Comparison of ENCODE assay signal across 11 cellular contexts in the genomic region with DNA sequence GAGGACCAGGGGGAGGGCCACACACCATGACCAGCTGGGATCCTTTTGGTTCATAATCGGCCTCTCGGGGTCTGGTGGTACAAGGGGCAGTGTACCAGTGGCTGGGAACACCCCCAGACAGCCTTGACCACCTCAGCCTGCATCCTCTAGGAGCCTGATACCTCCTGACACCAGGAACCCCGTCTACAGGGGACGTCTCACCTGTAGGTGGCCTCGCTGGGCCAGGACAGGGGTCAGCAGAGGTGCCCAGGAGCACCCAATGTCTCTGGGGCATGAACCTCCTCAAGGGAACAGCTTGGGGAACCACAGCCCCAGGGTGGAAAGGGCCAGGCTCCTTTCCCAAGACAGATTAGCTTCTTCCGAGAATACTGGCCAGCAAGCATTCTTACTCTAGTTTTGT. TPM values are rescaled to one million over a fixed set of nuclear protein-coding genes. Genes with fewer than 3 reads are reported as not detected.
A peak's percentile ranks its signal among the peaks of the same experiment; 100 is the strongest.
DNase-seq lines count a peak whose midpoint lies in the region; ATAC-seq and TF ChIP-seq lines count a peak whose summit lies in the region.
"Had no signal": no experiment of that assay in that cellular context is flagged by ENCODE, and none has a peak within 500 bp of the region (broad histone marks: within the 10 kb centered on the region; RNA-seq: fewer than 3 reads in every experiment).

No MANE protein-coding gene starts in this region.

- H3K4me1 ChIP-seq in mammary epithelial cell (ENCODE audit: insufficient read depth, low read length) (peaks cover 22% of the 10 kb centered on the region), psoas muscle (peaks cover 7% of the 10 kb centered on the region), suprapubic skin (peaks cover 50% of the 10 kb centered on the region), esophagus squamous epithelium (peaks cover 26 to 60% (median 29%) of the 10 kb centered on the region in 3 donors)

- no TSS peak for BruUV-seq in mammary epithelial cell (replicated peaks; lab: Mats Ljungman, UMichigan)

- DNase-seq in activated CD4-positive, alpha-beta memory T cell treated with anti-CD3 and anti-CD28 coated beads for 36 hours: peak; percentile 52
- DNase-seq in activated CD4-positive, alpha-beta memory T cell treated with anti-CD3 and anti-CD28 coated beads, Interleukin-2, amount 10 ng/mL, durations not matched to agents 7 days and 5 days: no peak
- DNase-seq in MG63 (peak; percentile 34), mammary epithelial cell (no peak), psoas muscle (no peak), suprapubic skin (ENCODE audit: low spot score in 2 of 2) (no peak), esophagus squamous epithelium (lab: John Stamatoyannopoulos, UW) (no peak)
- DNase-seq: colonic mucosa, hippocampal formation, KBM-7 had no signal

- 54% methylated on average over 6 of the region's 6 CpGs for WGBS in mammary epithelial cell (ENCODE audit: low coverage, missing lambda C conversion rate)
- 65 to 67% (median 65%) methylated on average over 6 of the region's 6 CpGs for WGBS in psoas muscle, 3 donors
- 46% methylated on average over 4 of the region's 6 CpGs for WGBS in suprapubic skin
- 24 to 40% methylated on average over 1 to 2 of the region's 6 CpGs for WGBS in esophagus squamous epithelium, 2 donors

- H3K4me3 Mint-ChIP-seq in activated CD4-positive, alpha-beta memory T cell treated with anti-CD3 and anti-CD28 coated beads for 36 hours: no peak overlapping the region
- no peak overlapping the region for H3K4me3 Mint-ChIP-seq in activated CD4-positive, alpha-beta memory T cell treated with anti-CD3 and anti-CD28 coated beads, Interleukin-2, amount 10 ng/mL, durations not matched to agents 7 days and 5 days

- ATAC-seq in psoas muscle (no peak), GM18517 (IDR thresholded peaks at IDR 0.05; ENCODE audit: unreplicated experiment) (no peak)

- H3K27me3 ChIP-seq in MG63: no peaks in the 10 kb centered on the region
- peaks cover 16% of the 10 kb centered on the region for H3K27me3 ChIP-seq in mammary epithelial cell (ENCODE audit: insufficient read depth, low read length)
- peaks cover 0 to 14% (median 7%) of the 10 kb centered on the region in 3 donors for H3K27me3 ChIP-seq in psoas muscle (ENCODE audit: insufficient read depth in 3 of 3, low read length in 2 of 3)
- no peaks in the 10 kb centered on the region for H3K27me3 ChIP-seq in suprapubic skin
- H3K27me3 ChIP-seq in esophagus squamous epithelium: peaks cover 0 to 48% (median 0%) of the 10 kb centered on the region in 4 donors

- H3K4me3 ChIP-seq in MG63: no peak overlapping the region
- no peak overlapping the region for H3K4me3 ChIP-seq in mammary epithelial cell (replicated peaks in 1 of 3; ENCODE audit: insufficient read depth in 1 of 3, low read depth in 2 of 3, low read length in 3 of 3)
- H3K4me3 ChIP-seq in psoas muscle: no peak overlapping the region
- H3K4me3 ChIP-seq in suprapubic skin: no peak overlapping the region
- H3K4me3 ChIP-seq in esophagus squamous epithelium: no peak overlapping the region
- H3K4me3 ChIP-seq: colonic mucosa had no signal

- no peaks in the 10 kb centered on the region for H3K79me2 ChIP-seq in mammary epithelial cell (ENCODE audit: insufficient read depth, low read length)

- no peak overlapping the region for H3K4me2 ChIP-seq in mammary epithelial cell (ENCODE audit: insufficient read depth, low read depth, low read length)

- H3K36me3 Mint-ChIP-seq in activated CD4-positive, alpha-beta memory T cell treated with anti-CD3 and anti-CD28 coated beads for 36 hours: peaks cover 5% of the 10 kb centered on the region
- peaks cover 4% of the 10 kb centered on the region for H3K36me3 Mint-ChIP-seq in activated CD4-positive, alpha-beta memory T cell treated with anti-CD3 and anti-CD28 coated beads, Interleukin-2, amount 10 ng/mL, durations not matched to agents 7 days and 5 days (ENCODE audit: low read depth)

- in situ Hi-C loops in mammary epithelial cell (cut with MboI; ENCODE audit: low sequenced_read_pairs in 2 of 2): no loop called here

- peaks cover 9% of the 10 kb centered on the region for H3K36me3 ChIP-seq in MG63
- no peaks in the 10 kb centered on the region for H3K36me3 ChIP-seq in mammary epithelial cell (ENCODE audit: insufficient read depth, low read length)
- no peaks in the 10 kb centered on the region for H3K36me3 ChIP-seq in psoas muscle (ENCODE audit: insufficient read depth in 1 of 2, low read depth in 1 of 2)
- H3K36me3 ChIP-seq in suprapubic skin: no peaks in the 10 kb centered on the region
- H3K36me3 ChIP-seq in esophagus squamous epithelium: peaks cover 0 to 2% (median 0%) of the 10 kb centered on the region in 3 donors
- H3K36me3 ChIP-seq: colonic mucosa had no signal

- no peak overlapping the region for H3K9ac ChIP-seq in mammary epithelial cell (ENCODE audit: insufficient read depth, low read length)

- H3K4me1 Mint-ChIP-seq in activated CD4-positive, alpha-beta memory T cell treated with anti-CD3 and anti-CD28 coated beads for 36 hours (ENCODE audit: low read depth): peaks cover 7% of the 10 kb centered on the region
- peaks cover 9% of the 10 kb centered on the region for H3K4me1 Mint-ChIP-seq in activated CD4-positive, alpha-beta memory T cell treated with anti-CD3 and anti-CD28 coated beads, Interleukin-2, amount 10 ng/mL, durations not matched to agents 7 days and 5 days

- no peaks in the 10 kb centered on the region for H3K9me3 Mint-ChIP-seq in activated CD4-positive, alpha-beta memory T cell treated with anti-CD3 and anti-CD28 coated beads for 36 hours
- H3K9me3 Mint-ChIP-seq in activated CD4-positive, alpha-beta memory T cell treated with anti-CD3 and anti-CD28 coated beads, Interleukin-2, amount 10 ng/mL, durations not matched to agents 7 days and 5 days: no peaks in the 10 kb centered on the region

- H3K27ac ChIP-seq in mammary epithelial cell (ENCODE audit: insufficient read depth, low read depth, low read length) (no peak overlapping the region), psoas muscle (no peak overlapping the region), suprapubic skin (no peak overlapping the region), esophagus squamous epithelium (no peak overlapping the region)
- H3K27ac ChIP-seq: colonic mucosa had no signal

- H3K27ac Mint-ChIP-seq in activated CD4-positive, alpha-beta memory T cell treated with anti-CD3 and anti-CD28 coated beads for 36 hours: no peak overlapping the region
- no peak overlapping the region for H3K27ac Mint-ChIP-seq in activated CD4-positive, alpha-beta memory T cell treated with anti-CD3 and anti-CD28 coated beads, Interleukin-2, amount 10 ng/mL, durations not matched to agents 7 days and 5 days

- TF ChIP-seq POLR2A in suprapubic skin (IDR thresholded peaks at IDR 0.05) (no peak), esophagus squamous epithelium (IDR thresholded peaks at IDR 0.05) (no peak)

- H3K9me3 ChIP-seq in MG63 (no peaks in the 10 kb centered on the region), mammary epithelial cell (replicated peaks; ENCODE audit: insufficient read depth, low read length) (no peaks in the 10 kb centered on the region), psoas muscle (no peaks in the 10 kb centered on the region), suprapubic skin (no peaks in the 10 kb centered on the region), esophagus squamous epithelium (no peaks in the 10 kb centered on the region)
- H3K9me3 ChIP-seq: colonic mucosa had no signal

- TF ChIP-seq EP300 in suprapubic skin (IDR thresholded peaks at IDR 0.05): no peak

- CTCF ChIA-PET in activated CD4-positive, alpha-beta memory T cell treated with anti-CD3 and anti-CD28 coated beads for 36 hours (lab: Charles Lee): interaction anchor here (1.3 kb wide), 1 partner anchor 10 kb away, joined by 4 read pairs; no protein-coding TSS in a partner anchor
- CTCF ChIA-PET in activated CD4-positive, alpha-beta memory T cell treated with anti-CD3 and anti-CD28 coated beads, Interleukin-2, amount 10 ng/mL, durations not matched to agents 7 days and 5 days (lab: Charles Lee): interaction anchor here (1.7 kb wide), 1 partner anchor 124 kb away, joined by 5 read pairs; no protein-coding TSS in a partner anchor
- CTCF ChIA-PET in mammary epithelial cell (lab: Charles Lee; ENCODE audit: low non-redundant PET): no interaction called here

- TF ChIP-seq CTCF in mammary epithelial cell (conservative IDR thresholded peaks at IDR 0.05 in 1 of 2, IDR thresholded peaks at IDR 0.05 in 1 of 2; ENCODE audit: extremely low read depth in 1 of 2, insufficient read depth in 1 of 2, low read depth in 1 of 2, low read length in 2 of 2) (peak; percentile 4 to 48), psoas muscle (IDR thresholded peaks at IDR 0.05) (peak; percentile 12), suprapubic skin (IDR thresholded peaks at IDR 0.05) (no peak), esophagus squamous epithelium (IDR thresholded peaks at IDR 0.05) (peak in 3 of 6 experiments; percentile 15 to 36 (median 21))

- POLR2A ChIA-PET in activated CD4-positive, alpha-beta memory T cell treated with anti-CD3 and anti-CD28 coated beads for 36 hours (lab: Charles Lee): no interaction called here
- POLR2A ChIA-PET in activated CD4-positive, alpha-beta memory T cell treated with anti-CD3 and anti-CD28 coated beads, Interleukin-2, amount 10 ng/mL, durations not matched to agents 7 days and 5 days (lab: Charles Lee): no interaction called here

- intact Hi-C loops in activated CD4-positive, alpha-beta memory T cell treated with anti-CD3 and anti-CD28 coated beads for 36 hours (cut with micrococcal nuclease): no loop called here
- intact Hi-C loops in mammary epithelial cell (cut with micrococcal nuclease) (no loop called here), psoas muscle (cut with DNase I) (loop anchor here in 1 of 2 donors (2.0 kb wide), 1 partner anchor 24 kb away; no protein-coding TSS in a partner anchor), esophagus squamous epithelium (cut with DNase I) (no loop called here)

- no peak overlapping the region for H2AFZ ChIP-seq in mammary epithelial cell (ENCODE audit: low read depth, low read length)

- dilution Hi-C loops in mammary epithelial cell (cut with HindIII; ENCODE audit: low sequenced_read_pairs): no loop called here

- no peaks in the 10 kb centered on the region for H4K20me1 ChIP-seq in mammary epithelial cell (ENCODE audit: insufficient read depth, low read length)

- H3K27me3 Mint-ChIP-seq in activated CD4-positive, alpha-beta memory T cell treated with anti-CD3 and anti-CD28 coated beads for 36 hours: peaks cover 11% of the 10 kb centered on the region
- peaks cover 32% of the 10 kb centered on the region for H3K27me3 Mint-ChIP-seq in activated CD4-positive, alpha-beta memory T cell treated with anti-CD3 and anti-CD28 coated beads, Interleukin-2, amount 10 ng/mL, durations not matched to agents 7 days and 5 days

RNA-seq across cellular contexts. Expression of gene METRNL, which starts 2.5 kb away (rescaled TPM):
- 10 to 100 TPM; 62.8 to 71.1 TPM for total RNA-seq in activated CD4-positive, alpha-beta memory T cell treated with anti-CD3 and anti-CD28 coated beads for 36 hours
- total RNA-seq in activated CD4-positive, alpha-beta memory T cell treated with anti-CD3 and anti-CD28 coated beads, Interleukin-2, amount 10 ng/mL, durations not matched to agents 7 days and 5 days: 10 to 100 TPM; 27.3 to 28.1 TPM
- 191 and 238 TPM in 2 replicates for total RNA-seq in MG63 (2014; rRNA removed; shearing (Covaris generic); ENCODE audit: low replicate concordance)
- total RNA-seq in mammary epithelial cell (1 to 10 TPM; 2.5 to 9.6 TPM), psoas muscle (10 to 100 TPM in 3 of 4 donors, 1 to 10 TPM in 1; 9.3 to 24.0 (median 11.1) TPM), suprapubic skin (100 to 1,000 TPM in 3 of 4 donors, 10 to 100 TPM in 1; 59.1 to 222 (median 155) TPM), esophagus squamous epithelium (100 to 1,000 TPM in 1 of 4 donors, 10 to 100 TPM in 3; 80.3 to 137 (median 87.7) TPM)
- polyA plus RNA-seq in mammary epithelial cell (4.7 TPM), psoas muscle (10 to 100 TPM in 2 of 3 donors, 1 to 10 TPM in 1; 6.7 to 81.7 (median 12.3) TPM)
- 1.1 TPM for polyA minus RNA-seq in mammary epithelial cell

Comparison
In these comparisons a context has a peak if more than half of its experiments do, and no peak if none do; other contexts are left out.
1. DNase-seq: peak in activated CD4-positive, alpha-beta memory T cell treated with anti-CD3 and anti-CD28 coated beads for 36 hours (single experiment) and MG63 (single experiment); none in activated CD4-positive, alpha-beta memory T cell treated with anti-CD3 and anti-CD28 coated beads, Interleukin-2, amount 10 ng/mL, durations not matched to agents 7 days and 5 days (single experiment), mammary epithelial cell (single experiment), psoas muscle (0 of 2), suprapubic skin (0 of 2) and esophagus squamous epithelium (single experiment).
2. CTCF ChIP-seq: peak in mammary epithelial cell (2 of 2) and psoas muscle (single experiment); none in suprapubic skin (0 of 2).